ENCODE assay signal across 26 cellular contexts in genomic region chr6:62982951-62983350, GRCh38.
DNase-seq lines count a peak whose midpoint lies in the region; ATAC-seq, FAIRE-seq and TF ChIP-seq lines count a peak whose summit lies in the region.
"Had no signal": no experiment of that assay in that cellular context is flagged by ENCODE, and none has a peak within 500 bp of the region (broad histone marks: within the 10 kb centered on the region; RNA-seq: fewer than 3 reads in every experiment).

No MANE protein-coding gene starts in this region.

- no peaks in the 10 kb centered on the region for H4K20me1 ChIP-seq in HepG2 (ENCODE audit: insufficient read depth, low read length)
- H4K20me1 ChIP-seq in GM12878 (ENCODE audit: control insufficient read depth, insufficient read depth): no peaks in the 10 kb centered on the region
- H4K20me1 ChIP-seq in osteoblast (ENCODE audit: insufficient read depth, low read length): no peaks in the 10 kb centered on the region
- H4K20me1 ChIP-seq: BLaER1 had no signal

- H3K27me3 ChIP-seq in HepG2 (ENCODE audit: control insufficient read depth in 1 of 2, insufficient read depth in 2 of 2, low read length in 2 of 2) (no peaks in the 10 kb centered on the region), right lobe of liver (no peaks in the 10 kb centered on the region), GM12878 (replicated peaks in 1 of 2; ENCODE audit: control insufficient read depth in 2 of 2, insufficient read depth in 2 of 2, low read length in 1 of 2) (no peaks in the 10 kb centered on the region), mesendoderm (ENCODE audit: insufficient read depth, low read length, poor library complexity) (no peaks in the 10 kb centered on the region), osteoblast (ENCODE audit: insufficient read depth, low read length) (no peaks in the 10 kb centered on the region)
- H3K27me3 ChIP-seq: BE2C, BLaER1 had no signal

- H2BK120ac ChIP-seq in mesendoderm (ENCODE audit: low read depth, low read length): no peak overlapping the region

- H3K27ac ChIP-seq in HepG2 (ENCODE audit: extremely low read length, insufficient read depth, low read length) (no peak overlapping the region), right lobe of liver (no peak overlapping the region), GM12878 (ENCODE audit: control insufficient read depth, insufficient read depth) (no peak overlapping the region), mesendoderm (ENCODE audit: low read depth, low read length) (no peak overlapping the region), osteoblast (ENCODE audit: low read depth, low read length) (no peak overlapping the region)
- H3K27ac ChIP-seq: 22Rv1, A549, BLaER1 had no signal

- H3K79me1 ChIP-seq in mesendoderm (ENCODE audit: low read length): no peaks in the 10 kb centered on the region

- H2BK15ac ChIP-seq in mesendoderm (replicated peaks; ENCODE audit: low read depth): no peak overlapping the region

- no peak overlapping the region for H2AK5ac ChIP-seq in mesendoderm (ENCODE audit: low read length)

- in situ Hi-C loops in HepG2 (cut with HindIII; ENCODE audit: extremely low pct_ligation_motif_present, low pct_unique_long_range_greater_than_20kb): no loop called here
- in situ Hi-C loops in GM12878 (cut with MboI): no loop called here

- no peak overlapping the region for H3K9ac ChIP-seq in HepG2 (ENCODE audit: insufficient read depth, low read depth, low read length)
- no peak overlapping the region for H3K9ac ChIP-seq in GM12878 (ENCODE audit: control insufficient read depth, insufficient read depth, low read length)
- H3K9ac ChIP-seq in mesendoderm (ENCODE audit: low read length): no peak overlapping the region
- H3K9ac ChIP-seq: BLaER1 had no signal

- H3K79me2 ChIP-seq in HepG2 (ENCODE audit: insufficient read depth, low read length): no peaks in the 10 kb centered on the region
- no peaks in the 10 kb centered on the region for H3K79me2 ChIP-seq in GM12878 (ENCODE audit: control insufficient read depth, insufficient read depth, low read length)
- no peaks in the 10 kb centered on the region for H3K79me2 ChIP-seq in mesendoderm (ENCODE audit: control insufficient read depth, insufficient read depth, low read length)
- no peaks in the 10 kb centered on the region for H3K79me2 ChIP-seq in osteoblast (ENCODE audit: insufficient read depth, low read length)

- no peak overlapping the region for H3K56ac ChIP-seq in mesendoderm (ENCODE audit: low read length)

- TF ChIP-seq RAD21 in HepG2 (CRISPR knock-in tag; IDR thresholded peaks at IDR 0.05) (no peak), GM12878 (IDR thresholded peaks at IDR 0.05; ENCODE audit: insufficient read depth, low read depth, low read length) (no peak)

- H4K5ac ChIP-seq in mesendoderm (ENCODE audit: low read length): no peak overlapping the region

- H3K4me2 ChIP-seq in HepG2 (ENCODE audit: low read depth, low read length) (no peak overlapping the region), GM12878 (ENCODE audit: control insufficient read depth, insufficient read depth) (no peak overlapping the region), mesendoderm (ENCODE audit: low read length) (no peak overlapping the region), osteoblast (ENCODE audit: insufficient read depth, low read length) (no peak overlapping the region)
- H3K4me2 ChIP-seq: A549, BLaER1 had no signal

- intact Hi-C loops in HepG2 (cut with micrococcal nuclease; ENCODE audit: unreplicated experiment): no loop called here
- intact Hi-C loops in right lobe of liver (cut with DNase I): no loop called here
- intact Hi-C loops in GM12878 (cut with micrococcal nuclease; ENCODE audit: unreplicated experiment): no loop called here

- H3K4me1 ChIP-seq in HepG2 (ENCODE audit: insufficient read depth, low read length) (no peaks in the 10 kb centered on the region), right lobe of liver (no peaks in the 10 kb centered on the region), GM12878 (ENCODE audit: control insufficient read depth, insufficient read depth, low read length) (no peaks in the 10 kb centered on the region), mesendoderm (ENCODE audit: control insufficient read depth, low read depth, low read length) (no peaks in the 10 kb centered on the region), osteoblast (ENCODE audit: insufficient read depth, low read length) (no peaks in the 10 kb centered on the region)
- H3K4me1 ChIP-seq: A549, BE2C, BLaER1 had no signal

- CTCF ChIA-PET in HepG2 (lab: Yijun Ruan, JAX; ENCODE audit: low intra/inter-chr PET ratio, low total read pairs) (no interaction called here), GM12878 (lab: Yijun Ruan, JAX) (interaction anchor here (0.6 kb wide), 1 partner anchor 91 kb away, joined by 3 read pairs; no protein-coding TSS in a partner anchor)

- H3K23ac ChIP-seq in mesendoderm (ENCODE audit: low read length): no peak overlapping the region

- no peak overlapping the region for H2BK5ac ChIP-seq in mesendoderm (ENCODE audit: low read length)

- SMC1A ChIA-PET in GM12878 (lab: Charles Lee; ENCODE audit: uncharacterized antibody, unreplicated experiment): interaction anchor here (0.9 to 1.8 kb wide), 3 partner anchors 10 to 40 kb away, joined by 3 to 6 read pairs (median 3); no protein-coding TSS in a partner anchor

- ATAC-seq in HepG2 (no peak), right lobe of liver (no peak), GM12878 (no peak)
- ATAC-seq: A549 had no signal

- no peak overlapping the region for H4K8ac ChIP-seq in mesendoderm (ENCODE audit: low read depth, low read length)

- BruUV-seq in HepG2 (replicated peaks; lab: Mats Ljungman, UMichigan): no TSS peak
- BruUV-seq in GM12878 (replicated peaks; lab: Mats Ljungman, UMichigan): no TSS peak

- TF ChIP-seq CTCF in HepG2 (CRISPR knock-in tag; IDR thresholded peaks at IDR 0.05) (no peak), right lobe of liver (IDR thresholded peaks at IDR 0.05) (no peak), GM12878 (IDR thresholded peaks at IDR 0.05 in 2 of 3, conservative IDR thresholded peaks at IDR 0.05 in 1 of 3; ENCODE audit: control insufficient read depth in 2 of 3, extremely low read depth in 1 of 3, insufficient read depth in 1 of 3, low read depth in 3 of 3, low read length in 3 of 3) (no peak), osteoblast (IDR thresholded peaks at IDR 0.05; ENCODE audit: extremely low read depth, low read depth, low read length) (no peak)

- no peak overlapping the region for H3K4me3 ChIP-seq in HepG2 (replicated peaks in 1 of 3; ENCODE audit: insufficient read depth in 1 of 3, low read depth in 2 of 3, low read length in 3 of 3)
- H3K4me3 ChIP-seq in right lobe of liver: no peak overlapping the region
- H3K4me3 ChIP-seq in GM12878: no peak overlapping the region
- no peak overlapping the region for H3K4me3 ChIP-seq in mesendoderm (ENCODE audit: low read length)
- H3K4me3 ChIP-seq in osteoblast (ENCODE audit: insufficient read depth, low read length): no peak overlapping the region
- H3K4me3 ChIP-seq: A549, BLaER1 had no signal

- POLR2A ChIA-PET in HepG2 (lab: Yijun Ruan, JAX) (no interaction called here), GM12878 (lab: Charles Lee) (no interaction called here)

- no peak for DNase-seq in HepG2 (ENCODE audit: low spot score)
- DNase-seq in right lobe of liver: no peak
- DNase-seq in GM12878 (ENCODE audit: low read depth, low spot score): no peak
- no peak for DNase-seq in frontal cortex (ENCODE audit: low spot score in 2 of 2)
- no peak for DNase-seq in mesendoderm
- DNase-seq in osteoblast (ENCODE audit: insufficient read length, low spot score, missing footprints): no peak
- DNase-seq in hippocampal formation (lab: John Stamatoyannopoulos, UW): no peak
- DNase-seq: AML-193; BE2C; C1 segment of cervical spinal cord; CD4-positive, alpha-beta memory T cell; CD4-positive, CD25-positive, alpha-beta regulatory T cell; CD8-positive, alpha-beta memory T cell; COR-L47; DMS 273 treated with DMSO at 0.1 percent for 48 hours; DMS153; DMS53; DMS79; DND-41; EL; GDM1 had no signal

- TF ChIP-seq EP300 in HepG2 (IDR thresholded peaks at IDR 0.05; ENCODE audit: low read depth in 2 of 2, low read length in 2 of 2) (no peak), HepG2 (CRISPR knock-in tag; IDR thresholded peaks at IDR 0.05; ENCODE audit: borderline replicate concordance) (no peak), GM12878 (IDR thresholded peaks at IDR 0.05; ENCODE audit: borderline replicate concordance in 1 of 2, control insufficient read depth in 1 of 2, low read depth in 2 of 2, low read length in 2 of 2) (no peak)

- H3K36me3 ChIP-seq in HepG2 (replicated peaks in 1 of 2; ENCODE audit: control insufficient read depth in 1 of 2, insufficient read depth in 2 of 2, low read length in 2 of 2) (no peaks in the 10 kb centered on the region), right lobe of liver (no peaks in the 10 kb centered on the region), GM12878 (ENCODE audit: control insufficient read depth in 2 of 2, insufficient read depth in 2 of 2, low read length in 1 of 2) (no peaks in the 10 kb centered on the region), mesendoderm (ENCODE audit: control insufficient read depth, insufficient read depth, low read length) (no peaks in the 10 kb centered on the region), osteoblast (ENCODE audit: insufficient read depth, low read length) (no peaks in the 10 kb centered on the region)
- H3K36me3 ChIP-seq: BE2C, BLaER1 had no signal

- TF ChIP-seq POLR2A in HepG2 (IDR thresholded peaks at IDR 0.05; ENCODE audit: insufficient read depth in 1 of 2, low read depth in 2 of 2, low read length in 2 of 2): no peak
- TF ChIP-seq POLR2A in right lobe of liver (IDR thresholded peaks at IDR 0.05): no peak
- no peak for TF ChIP-seq POLR2A in GM12878 (IDR thresholded peaks at IDR 0.05; ENCODE audit: low read depth, low read length)

- no peak overlapping the region for H3K18ac ChIP-seq in mesendoderm (ENCODE audit: low read length)

- no peak overlapping the region for H2AFZ ChIP-seq in HepG2 (ENCODE audit: low read length)
- no peak overlapping the region for H2AFZ ChIP-seq in GM12878 (ENCODE audit: control insufficient read depth, low read depth, low read length)
- H2AFZ ChIP-seq in osteoblast (ENCODE audit: low read length): no peak overlapping the region

- RAD21 ChIA-PET in GM12878 (lab: Charles Lee; ENCODE audit: unreplicated experiment): interaction anchor here (1.0 to 1.7 kb wide), 4 partner anchors 9 to 286 kb away, joined by 3 to 5 read pairs (median 3); no protein-coding TSS in a partner anchor

- H3K9me3 ChIP-seq in HepG2 (ENCODE audit: low read length): no peaks in the 10 kb centered on the region
- H3K9me3 ChIP-seq in right lobe of liver: no peaks in the 10 kb centered on the region
- no peaks in the 10 kb centered on the region for H3K9me3 ChIP-seq in GM12878 (replicated peaks; ENCODE audit: control insufficient read depth, insufficient read depth, low read length)
- H3K9me3 ChIP-seq in osteoblast (ENCODE audit: low read depth, low read length): no peaks in the 10 kb centered on the region
- H3K9me3 ChIP-seq: A549, BE2C, BLaER1 had no signal

- 55% methylated on average over 2 of the region's 2 CpGs for WGBS in HepG2 (ENCODE audit: low lambda C conversion rate)
- 21% methylated on average over 2 of the region's 2 CpGs for WGBS in right lobe of liver (ENCODE audit: insufficient coverage, low coverage, low lambda C conversion rate, missing lambda C conversion rate)
- WGBS in GM12878 (ENCODE audit: insufficient coverage, insufficient replicate concordance, low lambda C conversion rate, missing lambda C conversion rate): 15% methylated on average over 2 of the region's 2 CpGs
- WGBS in mesendoderm (ENCODE audit: extremely low coverage, insufficient coverage, low lambda C conversion rate): no CpG with 5 or more reads among the region's 2 CpGs

- FAIRE-seq in HepG2 (lab: Jason Lieb, UNC): no peak
- no peak for FAIRE-seq in GM12878 (lab: Jason Lieb, UNC)
- FAIRE-seq in frontal cortex (lab: Jason Lieb, UNC): peak; percentile 15
- FAIRE-seq: A549, GM12892, GM18507 had no signal

- H3K4ac ChIP-seq in mesendoderm (ENCODE audit: low read depth, low read length): no peak overlapping the region
